Comparison of ENCODE assay signal across 13 cellular contexts in genomic region chr1:27774654-27775053, GRCh38. TPM values are rescaled to one million over a fixed set of nuclear protein-coding genes. Genes with fewer than 3 reads are reported as not detected.
DNase-seq lines count a peak whose midpoint lies in the region; ATAC-seq and TF ChIP-seq lines count a peak whose summit lies in the region.
"Had no signal": no experiment of that assay in that cellular context is flagged by ENCODE, and none has a peak within 500 bp of the region (broad histone marks: within the 10 kb centered on the region; RNA-seq: fewer than 3 reads in every experiment).

No MANE protein-coding gene starts in this region.

- H2BK15ac ChIP-seq in IMR-90 (ENCODE audit: low read depth, low read length) = no peak overlapping the region

- no peak for TF ChIP-seq RAD21 in IMR-90 (IDR thresholded peaks at IDR 0.05; ENCODE audit: low read length)

- H3K36me3 ChIP-seq in IMR-90 (ENCODE audit: control insufficient read depth, insufficient read depth, low read length) = no peaks in the 10 kb centered on the region
- H3K36me3 ChIP-seq in neuron (ENCODE audit: insufficient read depth, low read length) = peaks cover 5% of the 10 kb centered on the region
- no peaks in the 10 kb centered on the region; the same call in 1 of the 2 replicates for H3K36me3 ChIP-seq in HAP-1 (replicated peaks)

- peak overlapping the region; percentile 94 for H3K4me2 ChIP-seq in IMR-90 (ENCODE audit: low read depth, low read length)

- in situ Hi-C loops in IMR-90 (cut with MboI; ENCODE audit: low sequenced_read_pairs) (no loop called here), HAP-1 (cut with MboI; ENCODE audit: low sequenced_read_pairs) (no loop called here)

- H3K4me3 Mint-ChIP-seq in activated naive CD4-positive, alpha-beta T cell treated with anti-CD3 and anti-CD28 coated beads for 36 hours = no peak overlapping the region

- H3K4me3 ChIP-seq in AG04450 (ENCODE audit: low read depth, low read length) (peak overlapping the region; percentile 99), IMR-90 (ENCODE audit: insufficient read depth, low read depth, low read length) (no peak overlapping the region), coronary artery (peak overlapping the region; percentile 99), neuron (ENCODE audit: low read length) (peak overlapping the region; percentile 17), HAP-1 (no peak overlapping the region)

- H4K8ac ChIP-seq in IMR-90 (ENCODE audit: low read depth in 2 of 2, low read length in 2 of 2) = no peak overlapping the region

- H2AK5ac ChIP-seq in IMR-90 (ENCODE audit: low read depth, low read length) = no peak overlapping the region

- no peak overlapping the region for H4K91ac ChIP-seq in IMR-90 (ENCODE audit: insufficient read depth, low read depth, low read length)

- DNase-seq in AG04450 (ENCODE audit: low read depth, low spot score) (no peak), IMR-90 (no peak), coronary artery (ENCODE audit: low spot score) (no peak), HAP-1 (ENCODE audit: low spot score in 2 of 2) (no peak)
- no peak for DNase-seq in activated naive CD4-positive, alpha-beta T cell treated with anti-CD3 and anti-CD28 coated beads for 36 hours
- DNase-seq: activated CD4-positive, alpha-beta T cell treated with anti-CD3 and anti-CD28 coated beads for 36 hours; activated naive CD4-positive, alpha-beta T cell treated with anti-CD3 and anti-CD28 coated beads, Interleukin-2, amount 50 U/mL, for 16 hours; CD4-positive, alpha-beta T cell; NCI-H774; stimulated activated CD4-positive, alpha-beta T cell treated with anti-CD3 and anti-CD28 coated beads, Interleukin-15, amount 100 ng/mL, for 24 hours had no signal

- dilution Hi-C loops in IMR-90 (cut with HindIII; ENCODE audit: low sequenced_read_pairs, unreplicated experiment) = no loop called here

- WGBS in IMR-90 (ENCODE audit: extremely low coverage in 2 of 2, insufficient read length in 1 of 2), 2 experiments = no CpG with 5 or more reads among the region's 2 CpGs

- POLR2A ChIA-PET in AG04450 (lab: Yijun Ruan, JAX) = interaction anchor here (0.6 to 2.2 kb wide), 2 partner anchors 49 to 756 kb away, joined by 5 to 25 read pairs; partner anchors contain the start of gene FAM76A
- POLR2A ChIA-PET in IMR-90 (lab: Charles Lee; ENCODE audit: unreplicated experiment) = no interaction called here

- H3K27ac ChIP-seq in AG04450 (ENCODE audit: low read depth, low read length) = peak overlapping the region; percentile 21
- H3K27ac ChIP-seq in IMR-90 (ENCODE audit: insufficient read depth, low read length) = no peak overlapping the region
- no peak overlapping the region for H3K27ac ChIP-seq in coronary artery

- H3K4me1 ChIP-seq in IMR-90 (ENCODE audit: control insufficient read depth, insufficient read depth, low read length) = peaks cover 4% of the 10 kb centered on the region; the same call in 1 of the 2 replicates
- H3K4me1 ChIP-seq in neuron (ENCODE audit: insufficient read depth, low read length) = peaks cover 11% of the 10 kb centered on the region
- H3K4me1 ChIP-seq in HAP-1 = no peaks in the 10 kb centered on the region

- no peak overlapping the region for H3K23ac ChIP-seq in IMR-90 (ENCODE audit: low read depth, low read length)

- H2AFZ ChIP-seq in IMR-90 (replicated peaks; ENCODE audit: low read length, poor library complexity) = no peak overlapping the region
- H2AFZ ChIP-seq in neuron (ENCODE audit: low read depth, low read length) = no peak overlapping the region

- H3K9ac ChIP-seq in IMR-90 (ENCODE audit: low read depth, low read length) = peak overlapping the region; percentile 93

- peaks cover 36% of the 10 kb centered on the region for H3K4me1 Mint-ChIP-seq in activated naive CD4-positive, alpha-beta T cell treated with anti-CD3 and anti-CD28 coated beads for 36 hours (ENCODE audit: low read depth)

- TF ChIP-seq CTCF in AG04450 (IDR thresholded peaks at IDR 0.05; ENCODE audit: low read depth, low read length) (no peak), IMR-90 (conservative IDR thresholded peaks at IDR 0.05; ENCODE audit: low read depth, low read length) (no peak), coronary artery (IDR thresholded peaks at IDR 0.05) (no peak)

- no peak overlapping the region for H3K14ac ChIP-seq in IMR-90 (replicated peaks; ENCODE audit: low read depth, low read length)

- no peak overlapping the region for H3K56ac ChIP-seq in IMR-90 (ENCODE audit: extremely low read depth, insufficient read depth, low read length)

- CTCF ChIA-PET in AG04450 (lab: Charles Lee) = interaction anchor here (0.9 to 1.1 kb wide), 2 partner anchors 105 to 112 kb away, joined by 3 read pairs; no protein-coding TSS in a partner anchor
- CTCF ChIA-PET in IMR-90 (lab: Yijun Ruan, JAX) = interaction anchor here (0.6 to 1.1 kb wide), 2 partner anchors 10 to 915 kb away, joined by 3 to 4 read pairs; no protein-coding TSS in a partner anchor
- CTCF ChIA-PET in activated naive CD4-positive, alpha-beta T cell treated with anti-CD3 and anti-CD28 coated beads for 36 hours (lab: Charles Lee) = interaction anchor here (0.8 to 3.0 kb wide), 2 partner anchors 105 to 343 kb away, joined by 4 to 10 read pairs; no protein-coding TSS in a partner anchor

- H3K79me1 ChIP-seq in IMR-90 (ENCODE audit: low read depth in 1 of 2, low read length in 2 of 2) = peaks cover 13 to 54% of the 10 kb centered on the region in 2 experiments; a peak in 3 of 4 replicates

- no peaks in the 10 kb centered on the region for H3K27me3 ChIP-seq in AG04450 (ENCODE audit: control insufficient read depth, insufficient read depth, low read length)
- no peaks in the 10 kb centered on the region for H3K27me3 ChIP-seq in IMR-90 (ENCODE audit: control insufficient read depth, insufficient read depth, low read length)
- H3K27me3 ChIP-seq in neuron (ENCODE audit: insufficient read depth, low read length) = no peaks in the 10 kb centered on the region
- no peaks in the 10 kb centered on the region for H3K27me3 ChIP-seq in HAP-1 (ENCODE audit: low read depth)

- no peaks in the 10 kb centered on the region for H3K27me3 Mint-ChIP-seq in activated naive CD4-positive, alpha-beta T cell treated with anti-CD3 and anti-CD28 coated beads for 36 hours (ENCODE audit: low read depth)
- H3K27me3 Mint-ChIP-seq: activated CD4-positive, alpha-beta T cell treated with anti-CD3 and anti-CD28 coated beads for 36 hours; CD4-positive, alpha-beta T cell had no signal

- ATAC-seq in IMR-90 (ENCODE audit: low read depth) (no peak), HG02852 (IDR thresholded peaks at IDR 0.05; ENCODE audit: unreplicated experiment) (no peak), GM18502 (IDR thresholded peaks at IDR 0.05; ENCODE audit: poor library complexity, unreplicated experiment) (no peak)
- ATAC-seq: activated CD4-positive, alpha-beta T cell treated with anti-CD3 and anti-CD28 coated beads for 36 hours had no signal

- no peak overlapping the region for H3K4ac ChIP-seq in IMR-90 (ENCODE audit: low read depth, low read length)

- H2BK5ac ChIP-seq in IMR-90 (ENCODE audit: low read depth, low read length, poor library complexity, severe bottlenecking) = no peak overlapping the region

- no peaks in the 10 kb centered on the region; the same call in 1 of the 2 replicates for H3K9me1 ChIP-seq in IMR-90 (ENCODE audit: insufficient read depth, low read length)

- no peaks in the 10 kb centered on the region for H3K9me3 Mint-ChIP-seq in activated naive CD4-positive, alpha-beta T cell treated with anti-CD3 and anti-CD28 coated beads for 36 hours
- H3K9me3 Mint-ChIP-seq: CD4-positive, alpha-beta T cell had no signal

- H2BK20ac ChIP-seq in IMR-90 (ENCODE audit: low read depth, low read length) = no peak overlapping the region

- peaks cover 13% of the 10 kb centered on the region for H3K36me3 Mint-ChIP-seq in activated naive CD4-positive, alpha-beta T cell treated with anti-CD3 and anti-CD28 coated beads for 36 hours (ENCODE audit: low read depth)

- peaks cover 15% of the 10 kb centered on the region; the same call in 1 of the 2 replicates for H4K20me1 ChIP-seq in IMR-90 (ENCODE audit: insufficient read depth, low read length)

- no peak overlapping the region for H2AK9ac ChIP-seq in IMR-90 (replicated peaks; ENCODE audit: low read depth, low read length, poor library complexity)

- BruUV-seq in IMR-90 (replicated peaks; lab: Mats Ljungman, UMichigan) = no TSS peak

- H3K18ac ChIP-seq in IMR-90 (ENCODE audit: low read depth, low read length) = no peak overlapping the region

- intact Hi-C loops in IMR-90 (cut with micrococcal nuclease) = loop anchor here (2.0 kb wide), 1 partner anchor 48 kb away; no protein-coding TSS in a partner anchor
- intact Hi-C loops in activated naive CD4-positive, alpha-beta T cell treated with anti-CD3 and anti-CD28 coated beads for 36 hours (cut with micrococcal nuclease) = loop anchor here (5.0 kb wide), 4 partner anchors 98 to 483 kb away; partner anchors contain the start of genes SESN2 and THEMIS2

- H4K5ac ChIP-seq in IMR-90 (ENCODE audit: low read depth, low read length) = no peak overlapping the region

- no peak overlapping the region for H2BK120ac ChIP-seq in IMR-90 (ENCODE audit: low read depth, low read length)

- H3K9me3 ChIP-seq in AG04450 (ENCODE audit: control insufficient read depth, insufficient read depth, low read length) = no peaks in the 10 kb centered on the region; the same call in 1 of the 2 replicates
- no peaks in the 10 kb centered on the region for H3K9me3 ChIP-seq in IMR-90 (ENCODE audit: control insufficient read depth, insufficient read depth, low read length)
- no peaks in the 10 kb centered on the region for H3K9me3 ChIP-seq in neuron (ENCODE audit: low read length)
- H3K9me3 ChIP-seq in HAP-1 = no peaks in the 10 kb centered on the region

- H3K27ac Mint-ChIP-seq in activated naive CD4-positive, alpha-beta T cell treated with anti-CD3 and anti-CD28 coated beads for 36 hours = no peak overlapping the region

- no peak for TF ChIP-seq POLR2A in IMR-90 (IDR thresholded peaks at IDR 0.05; ENCODE audit: low read depth, low read length)

RNA-seq across cellular contexts. Expression of gene STX12, which starts 1.6 kb away (rescaled TPM):
- 34.5 and 42.6 TPM in 2 replicates for polyA plus RNA-seq in AG04450 (2011; rRNA removed)
- 13.7 and 21.0 TPM in 2 replicates for polyA minus RNA-seq in AG04450 (2011; rRNA and poly(A)+ RNA removed)
- total RNA-seq in IMR-90 (2012; rRNA removed) = 54.8 and 68.3 TPM in 2 replicates
- polyA plus RNA-seq in IMR-90 (2012; rRNA removed) = 22.5 and 28.6 TPM in 2 replicates
- 17.3 and 22.0 TPM in 2 replicates for polyA plus RNA-seq in IMR-90 (2012; cell fraction: cytosol; rRNA removed)
- 23.2 and 62.6 TPM in 2 replicates for polyA plus RNA-seq in IMR-90 (2012; cell fraction: nucleus; rRNA removed; ENCODE audit: low replicate concordance)
- 10 to 100 TPM; 31.9 to 35.7 TPM for total RNA-seq in activated naive CD4-positive, alpha-beta T cell treated with anti-CD3 and anti-CD28 coated beads for 36 hours

RNA-seq across cellular contexts. Expression of gene FAM76A, which starts 48.9 kb away (rescaled TPM):
- polyA plus RNA-seq in AG04450 (2011; rRNA removed) (4.1 and 4.9 TPM in 2 replicates), IMR-90 (2012; rRNA removed) (2.3 and 2.6 TPM in 2 replicates)
- 8.0 and 11.2 TPM in 2 replicates for polyA minus RNA-seq in AG04450 (2011; rRNA and poly(A)+ RNA removed)
- 8.6 and 10.0 TPM in 2 replicates for total RNA-seq in IMR-90 (2012; rRNA removed)
- 0.63 and 1.5 TPM in 2 replicates for polyA plus RNA-seq in IMR-90 (2012; cell fraction: cytosol; rRNA removed)
- polyA plus RNA-seq in IMR-90 (2012; cell fraction: nucleus; rRNA removed; ENCODE audit: low replicate concordance) = 1.5 and 4.8 TPM in 2 replicates
- total RNA-seq in activated naive CD4-positive, alpha-beta T cell treated with anti-CD3 and anti-CD28 coated beads for 36 hours = 1 to 10 TPM; 8.4 to 9.7 TPM

RNA-seq across cellular contexts. Expression of gene PPP1R8, which starts 55.9 kb away (rescaled TPM):
- polyA plus RNA-seq in AG04450 (2011; rRNA removed) = 52.7 and 55.2 TPM in 2 replicates
- polyA minus RNA-seq in AG04450 (2011; rRNA and poly(A)+ RNA removed) = 42.8 and 59.2 TPM in 2 replicates
- 60.5 and 80.1 TPM in 2 replicates for total RNA-seq in IMR-90 (2012; rRNA removed)
- polyA plus RNA-seq in IMR-90 (2012; rRNA removed) = 43.3 and 53.8 TPM in 2 replicates
- 21.8 and 33.3 TPM in 2 replicates for polyA plus RNA-seq in IMR-90 (2012; cell fraction: cytosol; rRNA removed)
- 17.4 and 26.8 TPM in 2 replicates for polyA plus RNA-seq in IMR-90 (2012; cell fraction: nucleus; rRNA removed; ENCODE audit: low replicate concordance)
- total RNA-seq in activated naive CD4-positive, alpha-beta T cell treated with anti-CD3 and anti-CD28 coated beads for 36 hours = 10 to 100 TPM; 34.1 to 35.8 TPM

Comparison
In these comparisons a context has a peak if more than half of its experiments do, and no peak if none do; other contexts are left out.
1. H3K4me3 ChIP-seq: peak in AG04450 (single experiment), coronary artery (single experiment) and neuron (single experiment); none in IMR-90 (single experiment) and HAP-1 (single experiment).